15 cellular contexts compared by ENCODE assay signal in the genomic region with DNA sequence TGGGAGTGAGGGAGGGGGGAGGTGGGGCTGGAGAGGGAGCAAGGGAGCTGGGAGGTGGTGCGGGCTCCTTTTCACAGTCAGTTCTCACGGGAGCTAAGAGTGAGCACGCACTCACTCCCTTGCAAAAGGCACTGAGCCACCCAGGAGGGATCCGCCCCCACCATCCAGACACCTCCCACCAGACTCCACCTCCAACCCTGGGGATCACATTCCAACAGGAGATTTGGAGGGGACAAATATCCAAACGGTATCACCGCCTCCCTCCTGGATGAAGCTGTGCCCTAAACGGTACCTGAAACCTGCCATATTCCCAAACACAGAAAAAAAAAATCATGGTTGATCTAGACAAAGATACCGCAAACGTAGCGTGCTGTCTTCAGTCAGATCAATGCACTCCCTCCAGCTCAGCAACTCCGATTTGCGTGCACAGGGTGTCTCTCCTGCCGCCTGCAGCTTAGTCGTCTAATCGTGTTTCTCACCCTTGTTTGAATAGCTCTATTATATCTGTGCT. TPM values are rescaled to one million over a fixed set of nuclear protein-coding genes. Genes with fewer than 3 reads are reported as not detected.
DNase-seq lines count a peak whose midpoint lies in the region; ATAC-seq and TF ChIP-seq lines count a peak whose summit lies in the region.
"Had no signal": no experiment of that assay in that cellular context is flagged by ENCODE, and none has a peak within 500 bp of the region (broad histone marks: within the 10 kb centered on the region; RNA-seq: fewer than 3 reads in every experiment).

No MANE protein-coding gene starts in this region.

- no peaks in the 10 kb centered on the region for H3K36me3 Mint-ChIP-seq in activated T-cell treated with anti-CD3 and anti-CD28 coated beads, Interleukin-2, amount 50 U/mL, for 24 hours (ENCODE audit: low read depth)
- H3K36me3 Mint-ChIP-seq in chondrocyte (ENCODE audit: low read depth), result no peaks in the 10 kb centered on the region

- in situ Hi-C loops in transverse colon (cut with MboI; ENCODE audit: low pct_ligation_motif_present in 1 of 4, low pct_unique_long_range_greater_than_20kb in 1 of 4, low sequenced_read_pairs in 3 of 4), result no loop called here

- peak; percentile 13 for DNase-seq in activated T-cell treated with anti-CD3 and anti-CD28 coated beads, Interleukin-2, amount 50 U/mL, for 24 hours
- DNase-seq in activated T-cell treated with anti-CD3 and anti-CD28 coated beads for 4 hours (no peak), chondrocyte (ENCODE audit: low spot score) (no peak), left lung (no peak), transverse colon (peak; percentile 38), CD1c-positive myeloid dendritic cell (ENCODE audit: extremely low spot score) (no peak)
- DNase-seq: activated CD4-positive, alpha-beta T cell treated with anti-CD3 and anti-CD28 coated beads, Interleukin-2, amount 50 U/mL, for 1 hour; activated naive CD4-positive, alpha-beta T cell treated with Interleukin-2 at 50 U/mL for 16 hours; EL; stimulated activated naive CD4-positive, alpha-beta T cell treated with Interleukin-2 at 50 U/mL for 16 hours had no signal

- H3K36me3 ChIP-seq in left lung (no peaks in the 10 kb centered on the region), transverse colon (no peaks in the 10 kb centered on the region)

- no peak overlapping the region for H3K27ac Mint-ChIP-seq in activated T-cell treated with anti-CD3 and anti-CD28 coated beads, Interleukin-2, amount 50 U/mL, for 24 hours
- no peak overlapping the region for H3K27ac Mint-ChIP-seq in chondrocyte (ENCODE audit: unreplicated experiment)

- 37 to 51% methylated on average over 5 to 15 of the region's 15 CpGs for WGBS in transverse colon (ENCODE audit: low coverage in 1 of 2), 2 donors

- no peak overlapping the region for H3K27ac ChIP-seq in left lung
- peak overlapping the region in 2 of 4 donors; percentile 11 to 75 for H3K27ac ChIP-seq in transverse colon
- H3K27ac ChIP-seq: SK-N-MC had no signal

- peak; percentile 10 for TF ChIP-seq CTCF in chondrocyte (IDR thresholded peaks at IDR 0.05)
- TF ChIP-seq CTCF in left lung (IDR thresholded peaks at IDR 0.05), result no peak
- TF ChIP-seq CTCF in transverse colon (IDR thresholded peaks at IDR 0.05), result no peak

- ATAC-seq in left lung (peak; percentile 25), HG02852 (IDR thresholded peaks at IDR 0.05; ENCODE audit: unreplicated experiment) (no peak), GM19467 (IDR thresholded peaks at IDR 0.05; ENCODE audit: unreplicated experiment) (no peak)

- no peak overlapping the region for H3K4me3 ChIP-seq in left lung
- H3K4me3 ChIP-seq in transverse colon, result no peak overlapping the region
- H3K4me3 ChIP-seq: SK-N-MC had no signal

- no peak for TF ChIP-seq POLR2A in transverse colon (IDR thresholded peaks at IDR 0.05)

- intact Hi-C loops in left lung (cut with DNase I), result no loop called here
- intact Hi-C loops in transverse colon (cut with DNase I; ENCODE audit: low total_unique reads), result no loop called here

- no peaks in the 10 kb centered on the region for H3K9me3 ChIP-seq in left lung
- no peaks in the 10 kb centered on the region for H3K9me3 ChIP-seq in transverse colon

- no peaks in the 10 kb centered on the region for H3K4me1 Mint-ChIP-seq in activated T-cell treated with anti-CD3 and anti-CD28 coated beads, Interleukin-2, amount 50 U/mL, for 24 hours (ENCODE audit: low read depth)
- H3K4me1 Mint-ChIP-seq in chondrocyte (ENCODE audit: low read depth), result peaks cover 4% of the 10 kb centered on the region

- peaks cover 19% of the 10 kb centered on the region for H3K27me3 Mint-ChIP-seq in activated T-cell treated with anti-CD3 and anti-CD28 coated beads, Interleukin-2, amount 50 U/mL, for 24 hours
- peaks cover 57% of the 10 kb centered on the region for H3K27me3 Mint-ChIP-seq in chondrocyte (ENCODE audit: low read depth)

- H3K27me3 ChIP-seq in left lung (peaks cover 0 to 27% of the 10 kb centered on the region in 2 donors), transverse colon (no peaks in the 10 kb centered on the region)

- no peak overlapping the region for H3K4me3 Mint-ChIP-seq in activated T-cell treated with anti-CD3 and anti-CD28 coated beads, Interleukin-2, amount 50 U/mL, for 24 hours
- H3K4me3 Mint-ChIP-seq in chondrocyte (ENCODE audit: unreplicated experiment), result no peak overlapping the region

- H3K4me1 ChIP-seq in left lung (no peaks in the 10 kb centered on the region), transverse colon (peaks cover 3 to 28% (median 20%) of the 10 kb centered on the region in 4 donors)

- TF ChIP-seq EP300 in transverse colon (IDR thresholded peaks at IDR 0.05; ENCODE audit: low read depth), result no peak

- H3K9me3 Mint-ChIP-seq in activated T-cell treated with anti-CD3 and anti-CD28 coated beads, Interleukin-2, amount 50 U/mL, for 24 hours, result no peaks in the 10 kb centered on the region
- H3K9me3 Mint-ChIP-seq in chondrocyte (ENCODE audit: low read depth), result no peaks in the 10 kb centered on the region

RNA-seq across cellular contexts. Expression of gene PRKAG2, which starts 20.3 kb away (rescaled TPM):
- 16.1 to 35.4 TPM (median 33.6 TPM) in 3 replicates for total RNA-seq in chondrocyte
- total RNA-seq in left lung, result 10 to 100 TPM; 23.3 to 34.6 TPM
- 10 to 100 TPM; 25.1 to 57.8 (median 46.7) TPM for total RNA-seq in transverse colon

RNA-seq across cellular contexts. Expression of gene GALNTL5, which starts 59.0 kb away (rescaled TPM):
- not detected in 3 replicates for total RNA-seq in chondrocyte
- total RNA-seq in left lung, result not detected
- total RNA-seq in transverse colon, result not detected
- total RNA-seq: fibroblast of villous mesenchyme, NCI-H460 had no signal

Comparison
In these comparisons a context has a peak if more than half of its experiments do, and no peak if none do; other contexts are left out.
1. DNase-seq: peak in activated T-cell treated with anti-CD3 and anti-CD28 coated beads, Interleukin-2, amount 50 U/mL, for 24 hours (single experiment) and transverse colon (single experiment); none in activated T-cell treated with anti-CD3 and anti-CD28 coated beads for 4 hours (single experiment), chondrocyte (single experiment), left lung (0 of 2) and CD1c-positive myeloid dendritic cell (single experiment).